In the genomic region with DNA sequence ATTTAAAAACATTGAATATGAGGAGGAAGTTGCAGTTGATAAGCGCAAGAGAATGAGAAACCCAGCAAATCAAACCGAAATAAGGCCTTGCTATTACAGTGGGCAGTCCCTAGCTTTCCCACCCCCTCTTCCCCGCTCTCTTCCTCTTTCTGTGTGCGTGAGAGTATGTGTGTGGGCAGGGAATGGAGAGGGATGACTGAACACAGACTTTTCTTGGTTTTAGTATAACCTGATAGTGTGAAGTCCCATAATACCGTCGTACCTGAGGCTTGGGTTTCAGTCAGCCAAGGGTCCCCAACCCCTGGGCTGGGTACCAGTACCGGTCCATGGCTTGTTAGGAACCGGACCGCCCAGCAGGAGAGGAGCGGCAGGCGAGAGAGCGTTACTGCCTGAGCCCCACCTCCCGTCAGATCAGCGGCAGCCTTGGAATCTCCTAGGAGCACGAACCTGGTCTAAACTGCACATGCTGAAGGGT, we compare ENCODE assay signal across 11 cellular contexts.
DNase-seq lines count a peak whose midpoint lies in the region; ATAC-seq and TF ChIP-seq lines count a peak whose summit lies in the region.
"Had no signal": no experiment of that assay in that cellular context is flagged by ENCODE, and none has a peak within 500 bp of the region (broad histone marks: within the 10 kb centered on the region; RNA-seq: fewer than 3 reads in every experiment).

No MANE protein-coding gene starts in this region.

- H3K27me3 ChIP-seq in Caco-2 (replicated peaks; ENCODE audit: control insufficient read depth, insufficient read depth, low read length) (peaks cover 5% of the 10 kb centered on the region), H9 (ENCODE audit: insufficient read depth, low read length) (no peaks in the 10 kb centered on the region)

- H3K79me1 ChIP-seq in H9 (ENCODE audit: insufficient read depth, low read depth, low read length, poor library complexity, severe bottlenecking) = no peaks in the 10 kb centered on the region

- peaks cover 17% of the 10 kb centered on the region for H3K4me1 Mint-ChIP-seq in dendritic cell treated with granulocyte-macrophage colony-stimulating factor and Interleukin-4, amounts not matched to agents 40 ng/mL and 50 ng/mL, for 4 days (ENCODE audit: low read depth)
- peaks cover 7% of the 10 kb centered on the region for H3K4me1 Mint-ChIP-seq in Caco-2 (ENCODE audit: low read depth, unreplicated experiment)
- H3K4me1 Mint-ChIP-seq in H9 = peaks cover 8 to 22% of the 10 kb centered on the region in 2 experiments

- H3K56ac ChIP-seq in H9 (ENCODE audit: insufficient read length, low read depth, low read length) = no peak overlapping the region

- H2BK120ac ChIP-seq in H9 (ENCODE audit: low read depth, low read length, poor library complexity, severe bottlenecking) = no peak overlapping the region

- no peak overlapping the region for H3K27ac ChIP-seq in H9 (ENCODE audit: insufficient read length, low read depth, low read length)

- no peak overlapping the region for H3K23ac ChIP-seq in H9 (ENCODE audit: insufficient read length, low read depth, low read length)

- no peaks in the 10 kb centered on the region for H3K9me3 Mint-ChIP-seq in dendritic cell treated with granulocyte-macrophage colony-stimulating factor and Interleukin-4, amounts not matched to agents 40 ng/mL and 50 ng/mL, for 4 days
- H3K9me3 Mint-ChIP-seq in Caco-2 (ENCODE audit: unreplicated experiment) (no peaks in the 10 kb centered on the region), H9 (no peaks in the 10 kb centered on the region)

- no peak overlapping the region for H3K9ac ChIP-seq in H9 (ENCODE audit: extremely low read depth, insufficient read length, low read length)

- H3K4me1 ChIP-seq in Caco-2 (peaks cover 9% of the 10 kb centered on the region), H9 (ENCODE audit: insufficient read depth, low read length) (no peaks in the 10 kb centered on the region; the same call in 1 of the 2 replicates)

- ATAC-seq in GM19025 (IDR thresholded peaks at IDR 0.05; ENCODE audit: low read depth, unreplicated experiment) = peak; percentile 48
- ATAC-seq in HG03066 (IDR thresholded peaks at IDR 0.05; ENCODE audit: low read depth, unreplicated experiment) = peak; percentile 63
- ATAC-seq: Panc1 had no signal

- H4K20me1 ChIP-seq in H9 (ENCODE audit: control insufficient read depth, insufficient read depth, insufficient read length) = no peaks in the 10 kb centered on the region

- no peak overlapping the region for H2BK12ac ChIP-seq in H9 (ENCODE audit: insufficient read length, low read depth, low read length)

- H2BK15ac ChIP-seq in H9 (ENCODE audit: low read depth, low read length) = no peak overlapping the region

- H2BK20ac ChIP-seq in H9 (ENCODE audit: low read depth, low read length, poor library complexity, severe bottlenecking) = no peak overlapping the region

- H3K4me3 Mint-ChIP-seq in dendritic cell treated with granulocyte-macrophage colony-stimulating factor and Interleukin-4, amounts not matched to agents 40 ng/mL and 50 ng/mL, for 4 days = no peak overlapping the region
- H3K4me3 Mint-ChIP-seq in Caco-2 (ENCODE audit: unreplicated experiment) = no peak overlapping the region
- no peak overlapping the region for H3K4me3 Mint-ChIP-seq in H9

- no peak overlapping the region for H4K5ac ChIP-seq in H9 (ENCODE audit: insufficient read length, low read depth, low read length)

- H2AFZ ChIP-seq in H9 (ENCODE audit: low read length) = no peak overlapping the region

- no CpG with 5 or more reads among the region's 15 CpGs for WGBS in H9 (ENCODE audit: extremely low coverage, insufficient read length, low lambda C conversion rate)

- no peaks in the 10 kb centered on the region for H3K23me2 ChIP-seq in H9 (ENCODE audit: insufficient read length, low read depth, low read length, poor library complexity, severe bottlenecking)

- H3K14ac ChIP-seq in H9 (ENCODE audit: insufficient read depth, low read length) = no peak overlapping the region

- H3K4ac ChIP-seq in H9 (ENCODE audit: low read depth, low read length) = no peak overlapping the region

- H3K36me3 Mint-ChIP-seq in dendritic cell treated with granulocyte-macrophage colony-stimulating factor and Interleukin-4, amounts not matched to agents 40 ng/mL and 50 ng/mL, for 4 days (ENCODE audit: low read depth) = peaks cover 6% of the 10 kb centered on the region
- H3K36me3 Mint-ChIP-seq in Caco-2 (ENCODE audit: insufficient read depth, unreplicated experiment) (no peaks in the 10 kb centered on the region), H9 (ENCODE audit: insufficient read depth in 1 of 3, low read depth in 3 of 3) (peaks cover 0 to 15% (median 0%) of the 10 kb centered on the region in 3 experiments; a peak in 2 of 7 replicates)

- BruUV-seq in Caco-2 (replicated peaks; lab: Mats Ljungman, UMichigan) = no TSS peak

- peak; percentile 64 for DNase-seq in GM10248 (ENCODE audit: extremely low spot score)
- DNase-seq in NCI-H526 (lab: John Stamatoyannopoulos, UW) = no peak
- no peak for DNase-seq in Caco-2
- no peak for DNase-seq in erythroblast (lab: John Stamatoyannopoulos, UW)
- DNase-seq in H9 = no peak
- DNase-seq: Kasumi-1, trophoblast cell had no signal

- intact Hi-C loops in dendritic cell treated with granulocyte-macrophage colony-stimulating factor and Interleukin-4, amounts not matched to agents 40 ng/mL and 50 ng/mL, for 4 days (cut with micrococcal nuclease) = no loop called here
- intact Hi-C loops in Caco-2 (cut with micrococcal nuclease; ENCODE audit: unreplicated experiment) = no loop called here

- H3K4me3 ChIP-seq in Caco-2 (ENCODE audit: low read depth, low read length) = no peak overlapping the region

- H3K9me3 ChIP-seq in Caco-2 (no peaks in the 10 kb centered on the region), H9 (ENCODE audit: control insufficient read depth, low read depth, low read length) (no peaks in the 10 kb centered on the region)

- peak overlapping the region; percentile 17 for H3K27ac Mint-ChIP-seq in dendritic cell treated with granulocyte-macrophage colony-stimulating factor and Interleukin-4, amounts not matched to agents 40 ng/mL and 50 ng/mL, for 4 days
- H3K27ac Mint-ChIP-seq in Caco-2 (ENCODE audit: unreplicated experiment) (no peak overlapping the region), H9 (no peak overlapping the region)

- H4K91ac ChIP-seq in H9 (ENCODE audit: insufficient read length, low read depth, low read length) = no peak overlapping the region

- H4K8ac ChIP-seq in H9 (replicated peaks; ENCODE audit: insufficient read length, low read depth, low read length) = no peak overlapping the region

- no peak overlapping the region for H3K18ac ChIP-seq in H9 (ENCODE audit: insufficient read length, low read depth, low read length)

- CTCF ChIA-PET in GM10248 (lab: Yijun Ruan, JAX) (interaction anchor here (1.0 to 4.9 kb wide), 9 partner anchors 13 to 176 kb away, joined by 3 to 56 read pairs (median 5); no protein-coding TSS in a partner anchor), Caco-2 (lab: Charles Lee) (no interaction called here)

- no peaks in the 10 kb centered on the region for H3K36me3 ChIP-seq in Caco-2 (ENCODE audit: control insufficient read depth, insufficient read depth, low read length)

- H3K4me2 ChIP-seq in H9 (ENCODE audit: insufficient read depth, insufficient read length, low read length) = no peak overlapping the region

- no peaks in the 10 kb centered on the region for H3K79me2 ChIP-seq in H9 (ENCODE audit: insufficient read depth, low read length)

- no peak overlapping the region for H2BK5ac ChIP-seq in H9 (ENCODE audit: insufficient read length, low read length)

- TF ChIP-seq CTCF in GM10248 (IDR thresholded peaks at IDR 0.05; ENCODE audit: control extremely low read depth, extremely low read depth, low read depth, missing control alignments) (no peak), Caco-2 (IDR thresholded peaks at IDR 0.05; ENCODE audit: insufficient read depth in 1 of 2, low read depth in 1 of 2, low read length in 1 of 2, severe bottlenecking in 1 of 2, unreplicated experiment in 1 of 2) (no peak), H9 (conservative IDR thresholded peaks at IDR 0.05) (no peak)

- no peak overlapping the region for H3T11ph ChIP-seq in H9 (ENCODE audit: low read length)

- no peak for TF ChIP-seq POLR2A in erythroblast (IDR thresholded peaks at IDR 0.05; ENCODE audit: low read length)

- POLR2A ChIA-PET in GM10248 (lab: Yijun Ruan, JAX) (interaction anchor here (1.4 kb wide), 1 partner anchor 30 kb away, joined by 6 read pairs; no protein-coding TSS in a partner anchor), Caco-2 (lab: Charles Lee) (no interaction called here)

- H2AK5ac ChIP-seq in H9 (ENCODE audit: insufficient read length, low read length) = no peak overlapping the region

- H3K27me3 Mint-ChIP-seq in dendritic cell treated with granulocyte-macrophage colony-stimulating factor and Interleukin-4, amounts not matched to agents 40 ng/mL and 50 ng/mL, for 4 days = no peaks in the 10 kb centered on the region
- H3K27me3 Mint-ChIP-seq in Caco-2 (ENCODE audit: insufficient read depth, unreplicated experiment) = peaks cover 40% of the 10 kb centered on the region
- no peaks in the 10 kb centered on the region for H3K27me3 Mint-ChIP-seq in H9 (ENCODE audit: low read depth)
